10 cellular contexts compared by ENCODE assay signal in the genomic region with DNA sequence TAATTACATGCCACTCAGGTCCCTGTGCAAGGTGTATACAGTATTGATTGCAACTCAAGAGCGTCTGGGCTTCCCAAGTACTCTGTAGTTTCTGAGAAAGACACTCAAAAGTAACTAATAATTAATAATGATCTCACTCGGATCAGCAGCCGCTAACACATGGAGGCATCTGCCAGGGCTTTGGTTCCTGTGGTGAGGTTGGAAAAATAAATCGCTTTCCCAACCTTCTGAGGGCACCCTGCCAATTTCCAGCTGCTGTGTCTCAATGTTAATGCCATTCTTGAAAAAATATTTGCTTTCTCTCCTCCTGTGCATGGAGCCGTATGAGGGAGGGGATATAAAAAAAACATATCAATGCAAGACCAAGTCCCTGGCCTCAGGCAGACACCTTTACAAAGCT.
DNase-seq lines count a peak whose midpoint lies in the region; ATAC-seq and TF ChIP-seq lines count a peak whose summit lies in the region.
"Had no signal": no experiment of that assay in that cellular context is flagged by ENCODE, and none has a peak within 500 bp of the region (broad histone marks: within the 10 kb centered on the region; RNA-seq: fewer than 3 reads in every experiment).

No MANE protein-coding gene starts in this region.

- TF ChIP-seq CTCF in AG09309 (IDR thresholded peaks at IDR 0.05; ENCODE audit: control insufficient read depth, insufficient read depth, low read depth, low read length, missing control alignments): no peak

- no peak overlapping the region for H3K4me3 ChIP-seq in AG09309 (ENCODE audit: control insufficient read depth, low read depth, low read length)

- DNase-seq in AG09309 (ENCODE audit: low read depth): peak; percentile 35
- DNase-seq in NCI-H146 (lab: John Stamatoyannopoulos, UW): peak; percentile 65
- DNase-seq in amniotic epithelial cell (ENCODE audit: low read depth): peak; percentile 78
- peak; percentile 83 for DNase-seq in kidney tubule cell (ENCODE audit: low spot score)
- DNase-seq in activated gamma-delta T cell (lab: John Stamatoyannopoulos, UW): no peak
- DNase-seq: BE2C; stimulated activated naive B cell treated with anti-CD40 and anti-IgM and Interleukin-4, amounts not matched to agents 10 μg/mL and 1 μg/mL and 100 μg/mL, for 72 hours had no signal

- ATAC-seq in HG03095 (IDR thresholded peaks at IDR 0.05; ENCODE audit: unreplicated experiment) (no peak), GM18858 (IDR thresholded peaks at IDR 0.05; ENCODE audit: unreplicated experiment) (no peak), GM18517 (IDR thresholded peaks at IDR 0.05; ENCODE audit: unreplicated experiment) (no peak)
- ATAC-seq: stimulated activated naive B cell treated with anti-CD40 and anti-IgM and Interleukin-4, amounts not matched to agents 10 μg/mL and 1 μg/mL and 100 μg/mL, for 72 hours had no signal
